Comparison of ENCODE assay signal across 8 cellular contexts in the genomic region with DNA sequence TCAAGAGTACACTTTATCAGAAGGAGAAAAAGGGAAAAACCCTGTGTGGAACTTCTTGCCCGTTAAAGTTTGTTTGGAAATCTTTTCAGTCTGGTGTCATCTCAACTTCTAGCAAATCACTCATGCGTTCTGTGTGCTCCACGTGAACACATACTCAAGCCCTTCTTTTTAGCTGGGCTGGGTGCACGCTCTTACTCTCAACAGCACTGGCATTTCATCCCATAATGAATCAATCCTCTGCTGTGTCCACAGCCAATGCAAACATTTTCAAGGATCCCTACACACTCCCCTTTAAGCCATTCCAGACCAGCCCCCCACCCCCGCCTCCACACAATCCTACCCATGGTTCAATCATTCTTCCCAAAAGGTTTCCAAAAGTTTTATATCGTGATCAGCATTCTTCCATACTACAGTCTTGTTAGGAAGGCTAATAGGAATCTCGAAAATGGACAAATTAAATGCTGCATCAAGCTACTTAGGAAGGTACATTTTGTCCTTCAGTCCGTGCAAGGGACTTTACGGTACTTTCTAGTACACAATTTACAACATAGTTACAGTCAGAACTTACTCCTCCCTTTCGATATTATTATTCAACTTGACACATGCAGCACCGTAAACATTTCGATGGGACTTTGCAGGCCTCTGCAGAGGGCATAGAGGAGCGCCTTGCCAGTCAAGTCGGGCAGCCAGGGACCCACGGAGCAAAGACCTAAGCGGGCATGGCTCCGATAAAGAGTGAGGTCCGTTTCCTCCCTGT. TPM values are rescaled to one million over a fixed set of nuclear protein-coding genes. Genes with fewer than 3 reads are reported as not detected.
DNase-seq lines count a peak whose midpoint lies in the region; ATAC-seq and TF ChIP-seq lines count a peak whose summit lies in the region.

No MANE protein-coding gene starts in this region.

- H3K27me3 Mint-ChIP-seq in CD14-positive monocyte (ENCODE audit: low read depth in 3 of 3), result peaks cover 2 to 38% (median 23%) of the 10 kb centered on the region in 3 donors
- H3K27me3 Mint-ChIP-seq in endodermal cell (ENCODE audit: insufficient read depth), result peaks cover 75% of the 10 kb centered on the region
- peaks cover 52% of the 10 kb centered on the region for H3K27me3 Mint-ChIP-seq in neural progenitor cell (ENCODE audit: insufficient read depth, low read depth)

- H3K4me2 ChIP-seq in neural progenitor cell, result peak overlapping the region; percentile 100

- H3K27ac ChIP-seq in endodermal cell (ENCODE audit: low read depth, low read length) (no peak overlapping the region), neural progenitor cell (no peak overlapping the region)

- H3K27ac Mint-ChIP-seq in CD14-positive monocyte (peak overlapping the region in 6 of 7 donors; percentile 31 to 88 (median 82)), endodermal cell (no peak overlapping the region), neural progenitor cell (peak overlapping the region; percentile 63)

- H3K4me3 Mint-ChIP-seq in CD14-positive monocyte (peak overlapping the region; percentile 95), endodermal cell (peak overlapping the region; percentile 79), neural progenitor cell (peak overlapping the region; percentile 95)

- H3K9me3 ChIP-seq in endodermal cell (ENCODE audit: control insufficient read depth, low read length) (no peaks in the 10 kb centered on the region), neural progenitor cell (ENCODE audit: low read depth) (no peaks in the 10 kb centered on the region)

- intact Hi-C loops in CD14-positive monocyte (cut with micrococcal nuclease), result loop anchor here (5.0 to 10.0 kb wide), 4 partner anchors 40 to 143 kb away; no protein-coding TSS in a partner anchor

- H3K36me3 ChIP-seq in endodermal cell (ENCODE audit: control insufficient read depth, insufficient read depth, low read length) (no peaks in the 10 kb centered on the region), neural progenitor cell (no peaks in the 10 kb centered on the region)

- no peak overlapping the region for H3K9ac ChIP-seq in endodermal cell (ENCODE audit: extremely low read depth, low read length, poor library complexity, severe bottlenecking)
- no peak overlapping the region for H3K9ac ChIP-seq in neural progenitor cell

- 3 to 4% methylated on average over 15 to 18 of the region's 18 CpGs for WGBS in endodermal cell (ENCODE audit: insufficient coverage in 1 of 2, insufficient read length in 1 of 2), 2 experiments

- H4K20me1 ChIP-seq in neural progenitor cell (ENCODE audit: low read depth), result peaks cover 62% of the 10 kb centered on the region

- ATAC-seq in GM19455 (IDR thresholded peaks at IDR 0.05; ENCODE audit: unreplicated experiment), result peak; percentile 0
- ATAC-seq in omental fat pad (ENCODE audit: low FRiP score), result no peak

- H3K27me3 ChIP-seq in endodermal cell (ENCODE audit: control insufficient read depth, insufficient read depth, low read length, poor library complexity, severe bottlenecking) (peaks cover 74% of the 10 kb centered on the region), neural progenitor cell (peaks cover 90% of the 10 kb centered on the region)

- peaks cover 7% of the 10 kb centered on the region for H3K4me1 ChIP-seq in endodermal cell (ENCODE audit: control insufficient read depth, insufficient read depth, low read length)
- peaks cover 36% of the 10 kb centered on the region for H3K4me1 ChIP-seq in neural progenitor cell

- H3K79me2 ChIP-seq in neural progenitor cell (ENCODE audit: low read depth), result no peaks in the 10 kb centered on the region

- H3K36me3 Mint-ChIP-seq in CD14-positive monocyte, result peaks cover 15 to 23% of the 10 kb centered on the region in 2 donors
- no peaks in the 10 kb centered on the region for H3K36me3 Mint-ChIP-seq in endodermal cell (ENCODE audit: low read depth)
- H3K36me3 Mint-ChIP-seq in neural progenitor cell, result no peaks in the 10 kb centered on the region

- DNase-seq in CD14-positive monocyte (ENCODE audit: low spot score) (no peak), SK-MEL-5 (ENCODE audit: low read depth, low spot score) (peak; percentile 2), endodermal cell (no peak), neural progenitor cell (ENCODE audit: low spot score) (peak; percentile 27), omental fat pad (ENCODE audit: low spot score) (no peak), pons (ENCODE audit: low spot score) (no peak)
- no peak for DNase-seq in effector CD8-positive, alpha-beta T cell (lab: John Stamatoyannopoulos, UW)

- no peak for TF ChIP-seq CTCF in CD14-positive monocyte (IDR thresholded peaks at IDR 0.05)
- TF ChIP-seq CTCF in endodermal cell (conservative IDR thresholded peaks at IDR 0.05), result no peak
- no peak for TF ChIP-seq CTCF in neural progenitor cell (IDR thresholded peaks at IDR 0.05)
- no peak for TF ChIP-seq CTCF in omental fat pad (IDR thresholded peaks at IDR 0.05)

- H3K4me1 Mint-ChIP-seq in CD14-positive monocyte (peaks cover 49% of the 10 kb centered on the region), endodermal cell (peaks cover 46% of the 10 kb centered on the region), neural progenitor cell (peaks cover 39% of the 10 kb centered on the region)

- no peak overlapping the region for H2AFZ ChIP-seq in neural progenitor cell (replicated peaks)

- H3K4me3 ChIP-seq in endodermal cell (ENCODE audit: low read length) (peak overlapping the region; percentile 79), neural progenitor cell (peak overlapping the region; percentile 87)

- H3F3A ChIP-seq in neural progenitor cell (ENCODE audit: low read depth), result peaks cover 28% of the 10 kb centered on the region

- in situ Hi-C loops in SK-MEL-5 (cut with HindIII; ENCODE audit: low pct_unique_long_range_greater_than_20kb, low sequenced_read_pairs), result no loop called here

- peaks cover 0 to 1% (median 0%) of the 10 kb centered on the region in 7 donors for H3K9me3 Mint-ChIP-seq in CD14-positive monocyte
- H3K9me3 Mint-ChIP-seq in endodermal cell, result no peaks in the 10 kb centered on the region
- H3K9me3 Mint-ChIP-seq in neural progenitor cell, result no peaks in the 10 kb centered on the region

RNA-seq across cellular contexts. Expression of a gene that starts 1.5 kb away (rescaled TPM):
- 10 to 100 TPM; 15.5 to 27.5 TPM for polyA plus RNA-seq in CD14-positive monocyte
- total RNA-seq in SK-MEL-5 (2014; rRNA removed; shearing (Covaris generic)), result 7.2 and 10.0 TPM in 2 replicates
- polyA plus RNA-seq in SK-MEL-5 (2015; cell fraction: cytosol; rRNA removed), result 22.6 and 29.4 TPM in 2 replicates
- 29.7 and 30.8 TPM in 2 replicates for polyA plus RNA-seq in SK-MEL-5 (2015; cell fraction: nucleus; rRNA removed)
- total RNA-seq in endodermal cell (10 to 100 TPM; 12.2 to 13.3 TPM), neural progenitor cell (ENCODE audit: low replicate concordance) (7.5 and 13.0 TPM in 2 replicates), omental fat pad (10 to 100 TPM; 16.9 to 24.3 (median 21.1) TPM)
- 18.3 TPM for polyA plus RNA-seq in endodermal cell (2013, experiment 1 of 2)
- 14.7 TPM for polyA plus RNA-seq in endodermal cell (2013, experiment 2 of 2)

RNA-seq across cellular contexts. Expression of a gene that starts 3.1 kb away (rescaled TPM):
- 1 to 10 TPM in 1 of 2 donors, under 1 TPM in 1; 0.76 to 1.4 TPM for polyA plus RNA-seq in CD14-positive monocyte
- 3.0 and 4.1 TPM in 2 replicates for total RNA-seq in SK-MEL-5 (2014; rRNA removed; shearing (Covaris generic))
- 8.6 and 12.7 TPM in 2 replicates for polyA plus RNA-seq in SK-MEL-5 (2015; cell fraction: cytosol; rRNA removed)
- 4.9 and 7.5 TPM in 2 replicates for polyA plus RNA-seq in SK-MEL-5 (2015; cell fraction: nucleus; rRNA removed)
- total RNA-seq in endodermal cell (1 to 10 TPM; 1.1 to 1.7 TPM), neural progenitor cell (ENCODE audit: low replicate concordance) (0.06 and 0.15 TPM in 2 replicates), omental fat pad (10 to 100 TPM; 11.6 to 18.4 (median 13.7) TPM)
- 15.0 TPM for polyA plus RNA-seq in endodermal cell (2013, experiment 1 of 2)
- polyA plus RNA-seq in endodermal cell (2013, experiment 2 of 2), result 14.4 TPM

Comparison
In these comparisons a context has a peak if more than half of its experiments do, and no peak if none do; other contexts are left out.
1. DNase-seq: peak in SK-MEL-5 (single experiment) and neural progenitor cell (single experiment); none in CD14-positive monocyte (single experiment), endodermal cell (single experiment), omental fat pad (single experiment), effector CD8-positive, alpha-beta T cell (single experiment) and pons (single experiment).
2. Peak in every context shown above with its lines, with median percentiles within 50 percentile points of each other: H3K4me3 Mint-ChIP-seq.